Comparison of ENCODE assay signal across 7 cellular contexts in the genomic region with DNA sequence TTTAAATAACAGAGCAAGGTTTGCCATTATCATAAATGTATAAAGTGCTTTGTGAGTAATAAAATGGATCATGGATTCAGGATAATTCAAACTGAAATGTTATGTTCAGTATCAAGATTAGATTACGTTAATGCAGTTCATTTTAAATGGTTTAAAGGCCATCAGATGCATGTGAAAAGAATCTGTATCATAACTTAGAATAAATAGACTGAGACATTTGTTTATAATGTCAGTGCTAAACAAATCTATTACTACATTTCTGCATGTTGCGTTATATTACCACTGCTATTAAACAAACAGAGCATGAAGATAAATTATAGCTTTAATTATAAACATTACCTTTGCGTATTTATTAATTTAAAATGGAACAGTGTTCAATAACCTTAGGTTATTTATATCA.
"Had no signal": no experiment of that assay in that cellular context is flagged by ENCODE, and none has a peak within 500 bp of the region (broad histone marks: within the 10 kb centered on the region; RNA-seq: fewer than 3 reads in every experiment).

No MANE protein-coding gene starts in this region.

- DNase-seq: IMR-90, KBM-7 had no signal

- H3K4me3 ChIP-seq: K562 had no signal

- H3K27ac ChIP-seq: HL-60, KMS-11 had no signal

- ATAC-seq: HepG2, K562 had no signal

- FAIRE-seq: HepG2, HTR-8/SVneo, K562 had no signal
